ENCODE assay signal across 10 cellular contexts in the genomic region with DNA sequence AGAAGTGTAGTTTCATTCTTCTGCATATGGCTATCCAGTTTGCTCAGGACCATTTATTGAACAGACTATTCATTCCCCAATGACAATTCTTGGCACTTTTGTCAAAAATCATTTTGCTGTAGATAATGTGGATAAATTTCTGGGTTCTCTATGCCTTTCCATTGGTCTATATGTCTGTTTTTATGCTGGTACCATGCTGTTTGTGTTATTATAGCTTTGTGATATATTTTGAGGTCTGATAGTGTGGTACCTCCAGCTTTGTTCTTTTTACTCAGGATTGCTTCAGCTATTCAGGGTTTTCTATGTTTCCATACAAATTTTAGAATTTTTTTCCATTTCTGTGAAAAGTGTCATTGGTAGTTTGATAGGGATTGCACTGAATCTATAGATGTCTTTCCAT.
"Had no signal": no experiment of that assay in that cellular context is flagged by ENCODE, and none has a peak within 500 bp of the region (broad histone marks: within the 10 kb centered on the region; RNA-seq: fewer than 3 reads in every experiment).

No MANE protein-coding gene starts in this region.

- DNase-seq: H7, HCEC 1CT, HFFc6, IMR-90, Karpas-422, KBM-7 had no signal

- H3K9ac ChIP-seq: KMS-11 had no signal

- H2AFZ ChIP-seq: GM23338 had no signal

- H3K4me1 Mint-ChIP-seq: GM23338 had no signal

- H3K27ac Mint-ChIP-seq: GM23338, HFFc6 had no signal

- H3K4me2 ChIP-seq: GM23338, KMS-11 had no signal

- H3K4me3 Mint-ChIP-seq: GM23338, HFFc6 had no signal

- FAIRE-seq: H1, HTR-8/SVneo had no signal

- H3K4me3 ChIP-seq: GM23338 had no signal

- H3K27ac ChIP-seq: KMS-11 had no signal

- ATAC-seq: GM23338 had no signal
